1 cellular context compared by ENCODE assay signal in genomic region chr1:230470750-230471149, GRCh38. TPM values are rescaled to one million over a fixed set of nuclear protein-coding genes. Genes with fewer than 3 reads are reported as not detected.
"Had no signal": no experiment of that assay in that cellular context is flagged by ENCODE, and none has a peak within 500 bp of the region (broad histone marks: within the 10 kb centered on the region; RNA-seq: fewer than 3 reads in every experiment).

No MANE protein-coding gene starts in this region.

RNA-seq across cellular contexts. Expression of gene PGBD5, which starts 44.6 kb away (rescaled TPM):
- total RNA-seq: NCI-H460 had no signal
